In the genomic region with DNA sequence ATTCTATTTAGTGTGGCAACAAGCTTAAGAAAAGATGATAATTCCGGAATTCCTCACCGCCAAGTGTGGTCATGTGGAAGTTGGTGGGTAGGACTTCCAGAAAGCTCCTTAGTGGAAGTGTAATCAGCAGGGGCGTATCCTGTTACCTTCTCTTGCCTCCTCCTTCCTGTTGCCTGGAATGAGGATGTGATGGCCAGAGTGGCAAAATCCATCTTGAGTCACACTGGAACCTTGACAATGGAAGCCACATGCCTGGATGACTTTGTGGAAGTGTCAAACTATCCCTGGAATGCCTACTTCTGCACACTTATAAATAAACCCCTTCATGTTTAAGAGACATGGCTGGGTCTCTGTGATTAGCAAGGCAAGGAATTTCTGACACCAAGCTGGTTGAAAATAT, we compare ENCODE assay signal across 17 cellular contexts.
DNase-seq lines count a peak whose midpoint lies in the region; TF ChIP-seq lines count a peak whose summit lies in the region.
"Had no signal": no experiment of that assay in that cellular context is flagged by ENCODE, and none has a peak within 500 bp of the region (broad histone marks: within the 10 kb centered on the region; RNA-seq: fewer than 3 reads in every experiment).

No MANE protein-coding gene starts in this region.

- H3K9me3 Mint-ChIP-seq in chondrocyte (ENCODE audit: low read depth) = no peaks in the 10 kb centered on the region
- H3K9me3 Mint-ChIP-seq: naive thymus-derived CD8-positive, alpha-beta T cell had no signal

- H3K27ac Mint-ChIP-seq in chondrocyte (ENCODE audit: unreplicated experiment) = no peak overlapping the region
- H3K27ac Mint-ChIP-seq: naive thymus-derived CD8-positive, alpha-beta T cell had no signal

- peaks cover 2% of the 10 kb centered on the region for H3K4me1 Mint-ChIP-seq in chondrocyte (ENCODE audit: low read depth)
- H3K4me1 Mint-ChIP-seq: naive thymus-derived CD8-positive, alpha-beta T cell had no signal

- peaks cover 2% of the 10 kb centered on the region for H3K36me3 Mint-ChIP-seq in chondrocyte (ENCODE audit: low read depth)

- no peak overlapping the region for H3K4me3 ChIP-seq in fibroblast of the aortic adventitia (ENCODE audit: low read depth, low read length)
- H3K4me3 ChIP-seq: BLaER1 treated with 17β-estradiol and CSF1 and Interleukin-3, amounts not matched to agents 10 nM and 100 nM; lung; skin epidermis; vagina had no signal

- H3K27me3 Mint-ChIP-seq in chondrocyte (ENCODE audit: low read depth) = no peaks in the 10 kb centered on the region

- TF ChIP-seq CTCF in fibroblast of the aortic adventitia (IDR thresholded peaks at IDR 0.05; ENCODE audit: insufficient read depth, low read length) (no peak), chondrocyte (IDR thresholded peaks at IDR 0.05) (no peak)

- H3K4me3 Mint-ChIP-seq in chondrocyte (ENCODE audit: unreplicated experiment) = no peak overlapping the region
- H3K4me3 Mint-ChIP-seq: naive thymus-derived CD8-positive, alpha-beta T cell had no signal

- DNase-seq in ELR (ENCODE audit: low read depth) (peak; percentile 18), LHCN-M2 (ENCODE audit: low read depth) (peak; percentile 9), fibroblast of the aortic adventitia (ENCODE audit: low read depth) (peak; percentile 16), renal cortical epithelial cell (ENCODE audit: low read depth) (peak; percentile 63), NCI-H345 treated with DMSO at 0.1 percent for 48 hours (lab: John Stamatoyannopoulos, UW; ENCODE audit: unreplicated experiment) (no peak), chondrocyte (ENCODE audit: low spot score) (no peak)
- DNase-seq in activated CD4-positive, alpha-beta T cell treated with anti-CD3 and anti-CD28 coated beads for 48 hours = no peak
- DNase-seq: activated naive CD4-positive, alpha-beta T cell; anterior cingulate cortex; cortex of kidney; naive thymus-derived CD8-positive, alpha-beta T cell; NCI-H1436 treated with DMSO at 0.1 percent for 48 hours; stimulated activated CD4-positive, alpha-beta T cell treated with anti-CD3 and anti-CD28 coated beads, Interleukin-4, amount 100 ng/mL, for 1 hour had no signal

Comparison
In these comparisons a context has a peak if more than half of its experiments do, and no peak if none do; other contexts are left out.
1. DNase-seq: peak in ELR (single experiment), LHCN-M2 (single experiment), fibroblast of the aortic adventitia (single experiment) and renal cortical epithelial cell (single experiment); none in NCI-H345 treated with DMSO at 0.1 percent for 48 hours (single experiment), activated CD4-positive, alpha-beta T cell treated with anti-CD3 and anti-CD28 coated beads for 48 hours (single experiment) and chondrocyte (single experiment).